21 cellular contexts compared by ENCODE assay signal in genomic region chr13:98399756-98400155, GRCh38.
DNase-seq lines count a peak whose midpoint lies in the region; ATAC-seq, FAIRE-seq and TF ChIP-seq lines count a peak whose summit lies in the region.
"Had no signal": no experiment of that assay in that cellular context is flagged by ENCODE, and none has a peak within 500 bp of the region (broad histone marks: within the 10 kb centered on the region; RNA-seq: fewer than 3 reads in every experiment).

No MANE protein-coding gene starts in this region.

- peak; percentile 84 for FAIRE-seq in endometrium (lab: Jason Lieb, UNC)
- FAIRE-seq: GM12891 had no signal

- ATAC-seq in left ventricle myocardium superior: no peak
- ATAC-seq: HCT116, Panc1 had no signal

- POLR2A ChIA-PET in AG04449 (lab: Yijun Ruan, JAX): interaction anchor here (2.9 kb wide), 1 partner anchor 11 kb away, joined by 10 read pairs; no protein-coding TSS in a partner anchor

- H3K9me3 Mint-ChIP-seq in CD14-positive monocyte: no peaks in the 10 kb centered on the region
- H3K9me3 Mint-ChIP-seq: CD8-positive, alpha-beta memory T cell; T-helper 1 cell treated with Interleukin-12 subunit alpha and Interleukin-12 subunit beta and Interleukin-4 antibody, amounts not matched to agents 30 μg/mL and 1 μg/mL, for 36 hours had no signal

- H3K4me3 ChIP-seq in AG04449 (ENCODE audit: low read depth, low read length): no peak overlapping the region
- no peak overlapping the region for H3K4me3 ChIP-seq in HFF-Myc (replicated peaks; ENCODE audit: low read depth, low read length)

- intact Hi-C loops in CD14-positive monocyte (cut with micrococcal nuclease): no loop called here
- intact Hi-C loops in left ventricle myocardium superior (cut with micrococcal nuclease): no loop called here

- TF ChIP-seq CTCF in AG04449 (IDR thresholded peaks at IDR 0.05; ENCODE audit: insufficient read depth, low read length, missing control alignments) (no peak), HFF-Myc (IDR thresholded peaks at IDR 0.05; ENCODE audit: low read depth, low read length, missing control alignments) (no peak), CD14-positive monocyte (IDR thresholded peaks at IDR 0.05) (no peak)

- DNase-seq in AG04449 (ENCODE audit: low read depth, low spot score) (peak; percentile 59), EH (ENCODE audit: low read depth) (peak; percentile 92), HFF-Myc (ENCODE audit: extremely low read depth, low read depth) (peak; percentile 47), CD14-positive monocyte (ENCODE audit: low spot score) (no peak), NCI-H2081 treated with DMSO at 0.1 percent for 48 hours (lab: John Stamatoyannopoulos, UW) (no peak), NCI-H1694 (lab: John Stamatoyannopoulos, UW) (no peak), left ventricle myocardium superior (no peak)
- DNase-seq: CD8-positive, alpha-beta memory T cell; DND-41; KBM-7; MM.1S; NCI-H2029 treated with DMSO at 0.1 percent for 48 hours; NCI-H2227 treated with DMSO at 0.1 percent for 48 hours; NCI-H69; SHP77; SW 1271 had no signal

- H3K4me1 Mint-ChIP-seq in CD14-positive monocyte: no peaks in the 10 kb centered on the region
- H3K4me1 Mint-ChIP-seq: CD8-positive, alpha-beta memory T cell had no signal

- H3K36me3 Mint-ChIP-seq in CD14-positive monocyte: no peaks in the 10 kb centered on the region
- H3K36me3 Mint-ChIP-seq: CD8-positive, alpha-beta memory T cell had no signal

- H3K4me3 Mint-ChIP-seq in CD14-positive monocyte: no peak overlapping the region
- H3K4me3 Mint-ChIP-seq: CD8-positive, alpha-beta memory T cell; T-helper 1 cell treated with Interleukin-12 subunit alpha and Interleukin-12 subunit beta and Interleukin-4 antibody, amounts not matched to agents 30 μg/mL and 1 μg/mL, for 36 hours had no signal

- CTCF ChIA-PET in AG04449 (lab: Yijun Ruan, JAX): interaction anchor here (1.0 to 2.2 kb wide), 3 partner anchors 9 to 366 kb away, joined by 4 to 10 read pairs (median 5); no protein-coding TSS in a partner anchor

- no peak overlapping the region for H3K27ac Mint-ChIP-seq in CD14-positive monocyte
- H3K27ac Mint-ChIP-seq: CD8-positive, alpha-beta memory T cell; T-helper 1 cell treated with Interleukin-12 subunit alpha and Interleukin-12 subunit beta and Interleukin-4 antibody, amounts not matched to agents 30 μg/mL and 1 μg/mL, for 36 hours had no signal

- H3K27me3 Mint-ChIP-seq in CD14-positive monocyte (ENCODE audit: low read depth in 3 of 3): peaks cover 2 to 5% (median 3%) of the 10 kb centered on the region in 3 donors

Comparison
In these comparisons a context has a peak if more than half of its experiments do, and no peak if none do; other contexts are left out.
1. DNase-seq: peak in AG04449 (single experiment), EH (single experiment) and HFF-Myc (single experiment); none in CD14-positive monocyte (single experiment), NCI-H2081 treated with DMSO at 0.1 percent for 48 hours (single experiment), NCI-H1694 (single experiment) and left ventricle myocardium superior (single experiment).